19 cellular contexts compared by ENCODE assay signal in the genomic region with DNA sequence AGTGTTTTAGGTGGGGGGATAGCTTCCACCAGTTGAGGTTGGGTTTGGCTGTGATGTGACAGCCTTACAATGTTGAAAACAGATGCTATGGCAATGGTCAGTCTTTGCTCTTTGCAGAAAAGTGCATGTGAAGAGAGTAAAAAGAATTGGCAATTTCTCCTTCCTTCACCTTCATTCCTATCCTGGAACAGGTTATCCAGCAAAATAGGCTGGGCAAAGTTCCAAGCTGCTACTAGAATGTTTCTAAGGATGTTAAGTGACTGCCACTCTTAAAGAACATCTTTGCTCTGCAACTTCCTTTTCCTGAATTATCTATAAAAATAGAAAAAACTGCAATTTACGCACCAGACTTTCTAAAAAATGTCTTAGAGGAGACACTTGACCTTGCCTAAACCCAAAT.
"Had no signal": no experiment of that assay in that cellular context is flagged by ENCODE, and none has a peak within 500 bp of the region (broad histone marks: within the 10 kb centered on the region; RNA-seq: fewer than 3 reads in every experiment).

No MANE protein-coding gene starts in this region.

- H3K9me3 Mint-ChIP-seq: activated CD4-positive, alpha-beta memory T cell treated with anti-CD3 and anti-CD28 coated beads for 36 hours; activated naive CD4-positive, alpha-beta T cell treated with anti-CD3 and anti-CD28 coated beads for 36 hours; activated naive CD8-positive, alpha-beta T cell treated with anti-CD3 and anti-CD28 coated beads, Interleukin-2, amount 50 U/mL, for 24 hours; activated T-helper 2 cell treated with anti-CD3 and anti-CD28 coated beads, Interferon-gamma antibody, Interleukin-2, Interleukin-4, amounts not matched to agents 10 μg/mL and 5 μg/mL and 100 μg/mL, durations not matched to agents 14 hours and 24 hours and 36 hours; naive thymus-derived CD8-positive, alpha-beta T cell had no signal

- H3K9me3 ChIP-seq: ascending aorta, esophagus muscularis mucosa, pancreas, stomach, testis had no signal

- H3K36me3 Mint-ChIP-seq: activated CD4-positive, alpha-beta memory T cell treated with anti-CD3 and anti-CD28 coated beads for 36 hours; activated CD8-positive, alpha-beta memory T cell treated with anti-CD3 and anti-CD28 coated beads, Interleukin-2, amount 10 ng/mL, durations not matched to agents 7 days and 5 days; naive thymus-derived CD8-positive, alpha-beta T cell had no signal

- H3K27ac ChIP-seq: ascending aorta, dorsolateral prefrontal cortex, esophagus muscularis mucosa, pancreas, stomach, testis, WERI-Rb-1 had no signal

- H3K4me1 Mint-ChIP-seq: activated CD8-positive, alpha-beta memory T cell treated with anti-CD3 and anti-CD28 coated beads, Interleukin-2, amount 10 ng/mL, durations not matched to agents 7 days and 5 days had no signal

- DNase-seq: activated CD4-positive, alpha-beta memory T cell treated with anti-CD3 and anti-CD28 coated beads for 36 hours; activated CD4-positive, alpha-beta T cell treated with anti-CD3 and anti-CD28 coated beads for 36 hours; activated CD8-positive, alpha-beta memory T cell treated with anti-CD3 and anti-CD28 coated beads, Interleukin-2, amount 10 ng/mL, durations not matched to agents 7 days and 5 days; activated naive CD4-positive, alpha-beta T cell treated with anti-CD3 and anti-CD28 coated beads for 36 hours; activated naive CD8-positive, alpha-beta T cell treated with anti-CD3 and anti-CD28 coated beads, Interleukin-2, amount 50 U/mL, for 24 hours; activated T-cell treated with anti-CD3 and anti-CD28 coated beads, Interleukin-2, amount 50 U/mL, for 1 hour; kidney glomerular epithelial cell; mesenchymal stem cell; naive thymus-derived CD8-positive, alpha-beta T cell; pancreas; stimulated activated CD4-positive, alpha-beta T cell treated with anti-CD3 and anti-CD28 coated beads, Interleukin-12 subunit alpha, Interleukin-12 subunit beta, amount 100 ng/mL, for 4 hours; stimulated activated CD4-positive, alpha-beta T cell treated with anti-CD3 and anti-CD28 coated beads, Interleukin-2, amount 100 ng/mL, for 24 hours; stomach; testis; WERI-Rb-1 had no signal

- H3K27me3 Mint-ChIP-seq: activated CD4-positive, alpha-beta memory T cell treated with anti-CD3 and anti-CD28 coated beads for 36 hours; activated CD4-positive, alpha-beta T cell treated with anti-CD3 and anti-CD28 coated beads for 36 hours; activated CD8-positive, alpha-beta memory T cell treated with anti-CD3 and anti-CD28 coated beads, Interleukin-2, amount 10 ng/mL, durations not matched to agents 7 days and 5 days; activated naive CD8-positive, alpha-beta T cell treated with anti-CD3 and anti-CD28 coated beads, Interleukin-2, amount 50 U/mL, for 24 hours; naive thymus-derived CD8-positive, alpha-beta T cell had no signal

- H3K4me1 ChIP-seq: ascending aorta, esophagus muscularis mucosa, pancreas, stomach, testis had no signal

- H3K27ac Mint-ChIP-seq: activated CD4-positive, alpha-beta memory T cell treated with anti-CD3 and anti-CD28 coated beads for 36 hours; activated CD4-positive, alpha-beta T cell treated with anti-CD3 and anti-CD28 coated beads for 36 hours; activated CD8-positive, alpha-beta memory T cell treated with anti-CD3 and anti-CD28 coated beads, Interleukin-2, amount 10 ng/mL, durations not matched to agents 7 days and 5 days; activated naive CD4-positive, alpha-beta T cell treated with anti-CD3 and anti-CD28 coated beads for 36 hours; activated naive CD8-positive, alpha-beta T cell treated with anti-CD3 and anti-CD28 coated beads, Interleukin-2, amount 50 U/mL, for 24 hours; activated T-helper 2 cell treated with anti-CD3 and anti-CD28 coated beads, Interferon-gamma antibody, Interleukin-2, Interleukin-4, amounts not matched to agents 10 μg/mL and 5 μg/mL and 100 μg/mL, durations not matched to agents 14 hours and 24 hours and 36 hours; naive thymus-derived CD8-positive, alpha-beta T cell had no signal

- H3K36me3 ChIP-seq: ascending aorta, esophagus muscularis mucosa, pancreas, stomach, WERI-Rb-1 had no signal

- H3K4me3 Mint-ChIP-seq: activated CD4-positive, alpha-beta memory T cell treated with anti-CD3 and anti-CD28 coated beads for 36 hours; activated CD4-positive, alpha-beta T cell treated with anti-CD3 and anti-CD28 coated beads for 36 hours; activated CD8-positive, alpha-beta memory T cell treated with anti-CD3 and anti-CD28 coated beads, Interleukin-2, amount 10 ng/mL, durations not matched to agents 7 days and 5 days; activated naive CD4-positive, alpha-beta T cell treated with anti-CD3 and anti-CD28 coated beads for 36 hours; activated naive CD8-positive, alpha-beta T cell treated with anti-CD3 and anti-CD28 coated beads, Interleukin-2, amount 50 U/mL, for 24 hours; naive thymus-derived CD8-positive, alpha-beta T cell had no signal

- H3K4me3 ChIP-seq: ascending aorta, dorsolateral prefrontal cortex, esophagus muscularis mucosa, pancreas, stomach had no signal

- ATAC-seq: activated CD4-positive, alpha-beta T cell treated with anti-CD3 and anti-CD28 coated beads for 36 hours; activated CD8-positive, alpha-beta memory T cell treated with anti-CD3 and anti-CD28 coated beads, Interleukin-2, amount 10 ng/mL, durations not matched to agents 7 days and 5 days; activated naive CD8-positive, alpha-beta T cell treated with anti-CD3 and anti-CD28 coated beads, Interleukin-2, amount 50 U/mL, for 24 hours; naive thymus-derived CD8-positive, alpha-beta T cell; pancreas had no signal
